Comparison of ENCODE assay signal across 9 cellular contexts in the genomic region with DNA sequence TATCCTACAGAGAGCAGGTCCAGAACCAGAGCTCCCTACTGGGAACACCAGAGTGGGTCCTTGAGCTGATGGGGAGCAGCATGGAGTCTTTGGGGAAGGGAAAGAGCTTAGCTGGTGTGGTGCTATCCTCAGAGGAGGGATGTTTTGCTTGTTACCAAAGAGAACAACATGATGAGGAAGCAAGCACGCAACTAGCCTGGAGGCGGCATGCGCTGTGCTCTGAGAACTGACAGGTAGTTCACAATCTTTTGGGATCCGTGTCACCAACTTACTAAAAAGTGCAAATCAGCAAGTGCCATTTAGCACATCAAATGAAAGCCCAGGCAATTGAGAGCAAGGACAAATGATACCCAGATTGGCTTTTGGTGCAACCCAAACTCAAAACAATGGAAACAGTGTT.
"Had no signal": no experiment of that assay in that cellular context is flagged by ENCODE, and none has a peak within 500 bp of the region (broad histone marks: within the 10 kb centered on the region; RNA-seq: fewer than 3 reads in every experiment).

No MANE protein-coding gene starts in this region.

- ATAC-seq: HepG2, K562 had no signal

- H3K27ac Mint-ChIP-seq: IgD-negative memory B cell had no signal

- H3K27me3 Mint-ChIP-seq: IgD-negative memory B cell had no signal

- H3K4me3 ChIP-seq: K562 had no signal

- DNase-seq: IMR-90, KBM-7, KG1 had no signal

- H3K4me1 Mint-ChIP-seq: IgD-negative memory B cell had no signal

- H3K27ac ChIP-seq: HL-60, KMS-11 had no signal

- H3K36me3 Mint-ChIP-seq: IgD-negative memory B cell had no signal

- H3K4me2 ChIP-seq: KMS-11 had no signal

- H3K9ac ChIP-seq: KMS-11 had no signal

- FAIRE-seq: HepG2, HTR-8/SVneo, K562 had no signal

- H3K4me3 Mint-ChIP-seq: IgD-negative memory B cell had no signal
